In the genomic region with DNA sequence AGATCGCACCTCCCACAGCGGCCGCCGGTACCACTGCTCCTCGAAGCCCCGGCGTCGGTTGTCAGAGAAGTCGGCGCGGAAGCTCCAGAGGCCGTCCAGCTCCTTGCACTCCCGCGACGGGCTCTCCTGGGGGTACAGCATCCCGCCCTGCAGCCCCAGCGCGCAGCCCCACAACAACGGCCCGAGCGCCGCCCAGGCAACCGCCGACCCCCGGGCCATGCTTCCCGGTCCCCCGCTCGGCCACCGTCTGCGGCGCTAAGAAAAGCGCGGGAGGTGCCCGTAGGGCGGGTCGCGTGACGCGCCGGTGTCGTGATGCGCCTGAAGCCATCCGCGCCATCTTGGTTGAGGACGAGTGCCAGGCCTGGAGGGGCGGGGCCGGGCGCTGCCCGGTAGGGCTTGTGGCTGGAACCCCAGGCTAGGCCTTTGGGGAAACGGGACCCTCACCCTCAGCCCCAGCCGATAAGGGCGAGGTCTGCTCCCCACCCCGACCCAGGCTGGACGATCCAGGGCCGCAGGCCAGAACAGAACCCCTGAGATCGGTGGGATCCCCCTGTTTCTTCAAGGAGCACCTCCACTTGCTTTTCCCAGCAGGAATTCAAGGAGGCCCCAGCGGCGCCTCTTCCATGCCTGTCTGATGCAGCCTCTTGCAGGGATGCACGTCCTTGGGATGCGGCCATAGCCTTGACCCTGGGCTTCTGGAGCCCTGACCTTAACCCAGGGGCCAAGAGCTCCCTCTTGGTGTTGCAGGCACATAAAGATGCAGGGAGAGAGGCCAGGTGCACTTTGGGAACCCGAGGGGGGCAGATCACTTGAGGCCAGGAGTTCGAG, we compare ENCODE assay signal across 8 cellular contexts.
A peak's percentile ranks its signal among the peaks of the same experiment; 100 is the strongest.
DNase-seq lines count a peak whose midpoint lies in the region; ATAC-seq lines count a peak whose summit lies in the region.

A gene (minus strand): TSS at position 249 of the 828 bp plus-strand sequence. CDS start 30 bp downstream, at position 219.

- H3K4me3 Mint-ChIP-seq in effector memory CD8-positive, alpha-beta T cell, result peak within 1 kb of the TSS; percentile 73 to 84
- peak within 1 kb of the TSS; percentile 79 for H3K4me3 Mint-ChIP-seq in memory B cell

- peak; percentile 77 for ATAC-seq in GM21381 (IDR thresholded peaks at IDR 0.05; ENCODE audit: unreplicated experiment)
- peak; percentile 75 for ATAC-seq in effector memory CD8-positive, alpha-beta T cell (replicated peaks)
- ATAC-seq in memory B cell (ENCODE audit: low read depth), result peak; percentile 91

- DNase-seq in COR-L47 (lab: John Stamatoyannopoulos, UW) (peak; percentile 91), HUDEP-2 (lab: John Stamatoyannopoulos, UW; ENCODE audit: unreplicated experiment in 76 of 76) (peak in 75 of 76 experiments; percentile 28 to 91 (median 81)), NOMO-1 treated with dmso at 0.1 percent for 144 hours (lab: John Stamatoyannopoulos, UW; ENCODE audit: unreplicated experiment) (peak; percentile 88), memory B cell (ENCODE audit: low spot score in 2 of 2) (peak; percentile 86 to 94)
- peak; percentile 79 to 83 (median 81) for DNase-seq in activated CD8-positive, alpha-beta memory T cell treated with anti-CD3 and anti-CD28 coated beads for 48 hours (ENCODE audit: low read depth in 2 of 3, low spot score in 2 of 3)
- peak; percentile 86 to 92 (median 89) for DNase-seq in effector memory CD8-positive, alpha-beta T cell
- DNase-seq in stimulated activated CD8-positive, alpha-beta memory T cell treated with anti-CD3 and anti-CD28 coated beads, Interleukin-12 subunit alpha, Interleukin-12 subunit beta, amount 100 ng/mL, for 1 hour (ENCODE audit: low read depth), result peak; percentile 84

- no peaks in the 10 kb centered on the region for H3K27me3 Mint-ChIP-seq in effector memory CD8-positive, alpha-beta T cell
- H3K27me3 Mint-ChIP-seq in memory B cell, result no peaks in the 10 kb centered on the region

- peaks cover 10 to 11% of the 10 kb centered on the region in 2 donors for H3K4me1 Mint-ChIP-seq in effector memory CD8-positive, alpha-beta T cell (ENCODE audit: low read depth in 2 of 2)
- peaks cover 7% of the 10 kb centered on the region for H3K4me1 Mint-ChIP-seq in memory B cell

- no peaks in the 10 kb centered on the region for H3K9me3 Mint-ChIP-seq in effector memory CD8-positive, alpha-beta T cell
- H3K9me3 Mint-ChIP-seq in memory B cell, result no peaks in the 10 kb centered on the region

- H3K36me3 Mint-ChIP-seq in effector memory CD8-positive, alpha-beta T cell (ENCODE audit: insufficient read depth), result peaks cover 21% of the 10 kb centered on the region
- peaks cover 2% of the 10 kb centered on the region for H3K36me3 Mint-ChIP-seq in memory B cell

- peak within 1 kb of the TSS; percentile 90 to 92 for H3K27ac Mint-ChIP-seq in effector memory CD8-positive, alpha-beta T cell
- H3K27ac Mint-ChIP-seq in memory B cell, result peak within 1 kb of the TSS; percentile 77

Comparison
In these comparisons a context has a peak if more than half of its experiments do, and no peak if none do; other contexts are left out.
1. Peak in every context shown above with its lines: DNase-seq and ATAC-seq.